ENCODE assay signal across 8 cellular contexts in genomic region chr3:129120254-129121004, GRCh38. TPM values are rescaled to one million over a fixed set of nuclear protein-coding genes. Genes with fewer than 3 reads are reported as not detected.
A peak's percentile ranks its signal among the peaks of the same experiment; 100 is the strongest.
DNase-seq lines count a peak whose midpoint lies in the region; ATAC-seq and TF ChIP-seq lines count a peak whose summit lies in the region.

No MANE protein-coding gene starts in this region.

- peak overlapping the region; percentile 93 for H3K4me3 Mint-ChIP-seq in T-helper 2 cell treated with Interferon-gamma antibody and Interleukin-4, amounts not matched to agents 5 μg/mL and 100 μg/mL, for 36 hours

- in situ Hi-C loops in astrocyte of the cerebellum (cut with HindIII; ENCODE audit: low sequenced_read_pairs) = no loop called here

- H3K4me3 ChIP-seq in astrocyte of the cerebellum (ENCODE audit: low read depth, low read length) (peak overlapping the region; percentile 80), retinal pigment epithelial cell (ENCODE audit: low read length) (peak overlapping the region; percentile 83)

- H3K4me1 Mint-ChIP-seq in T-helper 2 cell treated with Interferon-gamma antibody and Interleukin-4, amounts not matched to agents 5 μg/mL and 100 μg/mL, for 36 hours (ENCODE audit: low read depth) = peaks cover 56% of the 10 kb centered on the region

- no peaks in the 10 kb centered on the region for H3K9me3 Mint-ChIP-seq in T-helper 2 cell treated with Interferon-gamma antibody and Interleukin-4, amounts not matched to agents 5 μg/mL and 100 μg/mL, for 36 hours

- TF ChIP-seq CTCF in astrocyte of the cerebellum (IDR thresholded peaks at IDR 0.05; ENCODE audit: low read depth, low read length, missing control alignments) (peak; percentile 45), retinal pigment epithelial cell (conservative IDR thresholded peaks at IDR 0.05; ENCODE audit: low read depth, low read length) (peak; percentile 32)

- H3K27me3 Mint-ChIP-seq in T-helper 2 cell treated with Interferon-gamma antibody and Interleukin-4, amounts not matched to agents 5 μg/mL and 100 μg/mL, for 36 hours (ENCODE audit: low read depth) = no peaks in the 10 kb centered on the region

- DNase-seq in DMS 273 treated with DMSO at 0.1 percent for 48 hours (lab: John Stamatoyannopoulos, UW) (peak; percentile 53), HT-29 (ENCODE audit: low spot score) (peak; percentile 91), astrocyte of the cerebellum (ENCODE audit: low read depth) (peak; percentile 70), hippocampal formation (lab: John Stamatoyannopoulos, UW) (peak; percentile 12 to 24), retinal pigment epithelial cell (ENCODE audit: low read depth) (peak; percentile 16), NCI-H1694 treated with DMSO at 0.1 percent for 48 hours (lab: John Stamatoyannopoulos, UW) (no peak)
- DNase-seq in T-helper 2 cell treated with Interferon-gamma antibody and Interleukin-4, amounts not matched to agents 5 μg/mL and 100 μg/mL, for 36 hours (ENCODE audit: low spot score) = peak; percentile 94

- H3K36me3 Mint-ChIP-seq in T-helper 2 cell treated with Interferon-gamma antibody and Interleukin-4, amounts not matched to agents 5 μg/mL and 100 μg/mL, for 36 hours (ENCODE audit: low read depth) = peaks cover 45% of the 10 kb centered on the region

- peak overlapping the region; percentile 95 for H3K27ac Mint-ChIP-seq in T-helper 2 cell treated with Interferon-gamma antibody and Interleukin-4, amounts not matched to agents 5 μg/mL and 100 μg/mL, for 36 hours

- peak; percentile 52 for ATAC-seq in GM21360 (IDR thresholded peaks at IDR 0.05; ENCODE audit: unreplicated experiment)

RNA-seq across cellular contexts. Expression of gene RAB43, which starts 1.2 kb away (rescaled TPM):
- total RNA-seq in HT-29 (2014; rRNA removed; shearing (Covaris generic)) = 36.8 and 37.3 TPM in 2 replicates

RNA-seq across cellular contexts. Expression of gene ISY1, which starts 40.4 kb away (rescaled TPM):
- total RNA-seq in HT-29 (2014; rRNA removed; shearing (Covaris generic)) = 24.2 and 25.2 TPM in 2 replicates

RNA-seq across cellular contexts. Expression of gene GP9, which starts 59.9 kb away (rescaled TPM):
- total RNA-seq in HT-29 (2014; rRNA removed; shearing (Covaris generic)) = not detected in 2 replicates
